Comparison of ENCODE assay signal across 16 cellular contexts in the genomic region with DNA sequence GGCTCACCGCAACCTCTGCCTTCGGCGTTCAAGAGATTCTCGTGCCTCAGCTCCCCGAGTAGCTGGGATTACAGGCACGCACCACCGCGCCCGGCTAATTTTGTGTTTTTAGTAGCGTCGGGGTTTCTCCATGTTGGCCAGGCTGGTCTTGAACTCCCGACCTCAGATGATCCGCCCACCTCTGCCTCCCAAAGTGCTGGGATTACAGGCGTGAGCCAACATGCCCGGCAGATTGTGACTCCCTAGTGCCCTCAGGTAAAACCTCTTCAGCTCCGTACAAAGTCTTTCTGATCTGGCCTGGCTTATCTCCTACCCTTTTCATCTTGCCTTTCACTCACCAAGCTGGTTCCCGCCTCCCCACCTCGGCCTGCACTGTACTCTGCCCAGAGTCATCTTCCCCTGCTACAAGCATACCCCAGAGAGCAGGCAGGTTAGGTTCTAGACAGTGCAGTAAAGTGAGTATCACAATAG. TPM values are rescaled to one million over a fixed set of nuclear protein-coding genes. Genes with fewer than 3 reads are reported as not detected.
DNase-seq lines count a peak whose midpoint lies in the region; ATAC-seq, FAIRE-seq and TF ChIP-seq lines count a peak whose summit lies in the region.
"Had no signal": no experiment of that assay in that cellular context is flagged by ENCODE, and none has a peak within 500 bp of the region (broad histone marks: within the 10 kb centered on the region; RNA-seq: fewer than 3 reads in every experiment).

No MANE protein-coding gene starts in this region.

- 5% methylated on average over 18 of the region's 18 CpGs for whole genome bisulfite sequencing in HepG2 (ENCODE audit: low lambda C conversion rate)
- WGBS in upper lobe of left lung, 2 donors = 79 to 85% methylated on average over 18 of the region's 18 CpGs

- H3K27me3 ChIP-seq in duodenal mucosa (ENCODE audit: control insufficient read depth in 1 of 2, insufficient read depth in 2 of 2, low read length in 2 of 2) (no peaks in the 10 kb centered on the region), HepG2 (ENCODE audit: control insufficient read depth in 1 of 2, insufficient read depth in 2 of 2, low read length in 2 of 2) (no peaks in the 10 kb centered on the region), upper lobe of left lung (no peaks in the 10 kb centered on the region)
- H3K27me3 ChIP-seq: pancreas had no signal

- no peak for DNase-seq in Right ventricle myocardium superior
- no peak for DNase-seq in cardiac septum (ENCODE audit: low spot score)
- peak; percentile 91 for DNase-seq in HepG2 (ENCODE audit: low spot score)
- no peak for DNase-seq in cerebellar nuclear complex (lab: John Stamatoyannopoulos, UW)
- no peak for DNase-seq in T-helper 1 cell
- no peak for DNase-seq in upper lobe of left lung
- no peak for DNase-seq in NCI-H446 (lab: John Stamatoyannopoulos, UW)
- DNase-seq: activated CD4-positive, alpha-beta T cell treated with anti-CD3 and anti-CD28 coated beads, Interleukin-2, amount 50 U/mL, for 48 hours; activated naive CD4-positive, alpha-beta T cell treated with Interleukin-2 at 50 U/mL for 16 hours; erythroblast; NCI-H1048; NCI-H345; pancreas; T1000 had no signal

- H3K9ac ChIP-seq in duodenal mucosa (ENCODE audit: low read depth in 1 of 2, low read length in 2 of 2) (peak overlapping the region; percentile 25 to 44), HepG2 (ENCODE audit: insufficient read depth, low read depth, low read length) (peak overlapping the region; percentile 47)

- CTCF ChIA-PET in HepG2 (lab: Yijun Ruan, JAX; ENCODE audit: low intra/inter-chr PET ratio, low total read pairs) = no interaction called here

- no peak overlapping the region for H2AFZ ChIP-seq in HepG2 (ENCODE audit: low read length)

- H3K27ac ChIP-seq in duodenal mucosa (ENCODE audit: low read depth, low read length) (no peak overlapping the region), HepG2 (ENCODE audit: extremely low read length, insufficient read depth, low read length) (peak overlapping the region; percentile 76), upper lobe of left lung (no peak overlapping the region)
- H3K27ac ChIP-seq: pancreas had no signal

- POLR2A ChIA-PET in HepG2 (lab: Yijun Ruan, JAX) = interaction anchor here (0.9 to 2.1 kb wide), 4 partner anchors 13 to 111 kb away, joined by 4 to 8 read pairs (median 4); no protein-coding TSS in a partner anchor

- no peaks in the 10 kb centered on the region for H3K36me3 ChIP-seq in duodenal mucosa (ENCODE audit: control insufficient read depth in 1 of 2, insufficient read depth in 2 of 2, low read length in 2 of 2)
- H3K36me3 ChIP-seq in HepG2 (replicated peaks in 1 of 2; ENCODE audit: control insufficient read depth in 1 of 2, insufficient read depth in 2 of 2, low read length in 2 of 2) = no peaks in the 10 kb centered on the region
- no peaks in the 10 kb centered on the region for H3K36me3 ChIP-seq in upper lobe of left lung
- H3K36me3 ChIP-seq: pancreas had no signal

- no peak for TF ChIP-seq RAD21 in HepG2 (CRISPR knock-in tag; IDR thresholded peaks at IDR 0.05)

- ATAC-seq in Right ventricle myocardium superior (ENCODE audit: poor library complexity) (peak; percentile 8), HepG2 (peak; percentile 93), upper lobe of left lung (ENCODE audit: low FRiP score in 2 of 2) (no peak)
- ATAC-seq: Panc1 had no signal

- peaks cover 8% of the 10 kb centered on the region for H4K20me1 ChIP-seq in HepG2 (ENCODE audit: insufficient read depth, low read length)

- H3K4me3 ChIP-seq in duodenal mucosa (ENCODE audit: low read depth in 1 of 2, low read length in 2 of 2) = peak overlapping the region; percentile 11 to 51
- peak overlapping the region in 2 of 3 experiments; percentile 10 to 43; a peak in 2 of 6 replicates for H3K4me3 ChIP-seq in HepG2 (replicated peaks in 1 of 3; ENCODE audit: insufficient read depth in 1 of 3, low read depth in 2 of 3, low read length in 3 of 3)
- H3K4me3 ChIP-seq in upper lobe of left lung = no peak overlapping the region
- H3K4me3 ChIP-seq: pancreas had no signal

- TF ChIP-seq CTCF in HepG2 (CRISPR knock-in tag; IDR thresholded peaks at IDR 0.05) = 0 out of 2 replicates have a peak, but pooled peaks have one; percentile 21
- no peak for TF ChIP-seq CTCF in upper lobe of left lung (IDR thresholded peaks at IDR 0.05)

- in situ Hi-C loops in HepG2 (cut with HindIII; ENCODE audit: extremely low pct_ligation_motif_present, low pct_unique_long_range_greater_than_20kb) = no loop called here

- no peaks in the 10 kb centered on the region for H3K9me3 ChIP-seq in duodenal mucosa (ENCODE audit: control insufficient read depth in 1 of 2, low read length in 2 of 2)
- H3K9me3 ChIP-seq in HepG2 (ENCODE audit: low read length) = no peaks in the 10 kb centered on the region
- H3K9me3 ChIP-seq in upper lobe of left lung = no peaks in the 10 kb centered on the region
- H3K9me3 ChIP-seq: pancreas had no signal

- peak overlapping the region; percentile 58 for H3K4me2 ChIP-seq in HepG2 (ENCODE audit: low read depth, low read length)

- H3K79me2 ChIP-seq in HepG2 (ENCODE audit: insufficient read depth, low read length) = peaks cover 21% of the 10 kb centered on the region

- BruUV-seq in HepG2 (replicated peaks; lab: Mats Ljungman, UMichigan) = no TSS peak

- intact Hi-C loops in Right ventricle myocardium superior (cut with DNase I) = loop anchor here (5.0 kb wide), 1 partner anchor 38 kb away; no protein-coding TSS in a partner anchor
- intact Hi-C loops in cardiac septum (cut with DNase I) = no loop called here
- intact Hi-C loops in HepG2 (cut with micrococcal nuclease; ENCODE audit: unreplicated experiment) = no loop called here

- peaks cover 38 to 48% of the 10 kb centered on the region in 2 donors for H3K4me1 ChIP-seq in duodenal mucosa (ENCODE audit: control insufficient read depth in 1 of 2, insufficient read depth in 2 of 2, low read length in 2 of 2)
- peaks cover 57% of the 10 kb centered on the region for H3K4me1 ChIP-seq in HepG2 (ENCODE audit: insufficient read depth, low read length)
- H3K4me1 ChIP-seq in upper lobe of left lung = peaks cover 5 to 46% (median 10%) of the 10 kb centered on the region in 4 donors
- H3K4me1 ChIP-seq: pancreas had no signal

- peak in 1 of 2 experiments; percentile 43; a peak in 1 of 4 replicates for TF ChIP-seq EP300 in HepG2 (IDR thresholded peaks at IDR 0.05; ENCODE audit: low read depth in 2 of 2, low read length in 2 of 2)
- peak; percentile 40; the same call in 1 of the 2 replicates for TF ChIP-seq EP300 in HepG2 (CRISPR knock-in tag; IDR thresholded peaks at IDR 0.05; ENCODE audit: borderline replicate concordance)
- TF ChIP-seq EP300 in upper lobe of left lung (IDR thresholded peaks at IDR 0.05) = no peak

- peak; percentile 95 for FAIRE-seq in HepG2 (lab: Jason Lieb, UNC)
- FAIRE-seq: pancreas had no signal

- no peak for TF ChIP-seq POLR2A in HepG2 (IDR thresholded peaks at IDR 0.05; ENCODE audit: insufficient read depth in 1 of 2, low read depth in 2 of 2, low read length in 2 of 2)
- TF ChIP-seq POLR2A in upper lobe of left lung (IDR thresholded peaks at IDR 0.05) = no peak

RNA-seq across cellular contexts. Expression of a gene that starts 15.0 kb away (rescaled TPM):
- total RNA-seq in Right ventricle myocardium superior (7.2 TPM), cardiac septum (9.3 TPM), HepG2 (2016; rRNA removed; fragmentation: Illumina TruSeq; extraction: Trizol) (0.71 and 1.6 TPM in 2 replicates), upper lobe of left lung (10 to 100 TPM in 4 of 6 donors, 1 to 10 TPM in 2; 5.0 to 66.1 (median 15.2) TPM)
- total RNA-seq in HepG2 (2016; cell fraction: cytosol; rRNA removed; fragmentation: Illumina TruSeq; extraction: Trizol; ENCODE audit: low read depth) = 0.53 and 1.5 TPM in 2 replicates
- total RNA-seq in HepG2 (2016; cell fraction: insoluble cytoplasmic fraction; rRNA removed; fragmentation: Illumina TruSeq; extraction: Trizol) = 0.74 and 2.4 TPM in 2 replicates
- 1.6 and 3.0 TPM in 2 replicates for total RNA-seq in HepG2 (2016; cell fraction: membrane; rRNA removed; fragmentation: Illumina TruSeq; extraction: Trizol)
- total RNA-seq in HepG2 (2016; cell fraction: nucleus; rRNA removed; fragmentation: Illumina TruSeq; extraction: Trizol) = 1.6 and 2.1 TPM in 2 replicates
- 0.55 and 0.56 TPM in 2 replicates for polyA plus RNA-seq in HepG2 (2011; rRNA removed)
- 0.27 and 0.38 TPM in 2 replicates for polyA plus RNA-seq in HepG2 (2011; cell fraction: cytosol; rRNA removed)
- 3.6 and 3.7 TPM in 2 replicates for polyA plus RNA-seq in HepG2 (2011; cell fraction: nucleus; rRNA removed)
- polyA plus RNA-seq in HepG2 (2012) = 2.4 and 4.0 TPM in 2 replicates
- 0.26 and 0.28 TPM in 2 replicates for polyA plus RNA-seq in HepG2 (2016; cell fraction: cytosol; fragmentation: Illumina TruSeq; extraction: Trizol; ENCODE audit: low read depth)
- 2.0 and 2.8 TPM in 2 replicates for polyA plus RNA-seq in HepG2 (2016; cell fraction: insoluble cytoplasmic fraction; fragmentation: Illumina TruSeq; extraction: Trizol; ENCODE audit: low read depth)
- polyA plus RNA-seq in HepG2 (2016; cell fraction: membrane; fragmentation: Illumina TruSeq; extraction: Trizol; ENCODE audit: low read depth) = 0.53 and 0.64 TPM in 2 replicates
- 10.6 and 11.0 TPM in 2 replicates for polyA plus RNA-seq in HepG2 (2016; cell fraction: nucleus; fragmentation: Illumina TruSeq; extraction: Trizol; ENCODE audit: insufficient read depth, low read depth)
- polyA minus RNA-seq in HepG2 (2011; rRNA and poly(A)+ RNA removed; ENCODE audit: low replicate concordance) = 3.3 and 3.8 TPM in 2 replicates
- 1.1 and 1.7 TPM in 2 replicates for polyA minus RNA-seq in HepG2 (2011; cell fraction: cytosol; rRNA and poly(A)+ RNA removed)
- polyA minus RNA-seq in HepG2 (2011; cell fraction: nucleus; rRNA and poly(A)+ RNA removed) = 4.5 and 4.6 TPM in 2 replicates

RNA-seq across cellular contexts. Expression of a gene that starts 51.0 kb away (rescaled TPM):
- total RNA-seq in Right ventricle myocardium superior (0.35 TPM), cardiac septum (1.2 TPM), HepG2 (2016; rRNA removed; fragmentation: Illumina TruSeq; extraction: Trizol) (0.04 TPM in 1 of 2 replicates, not detected in the other), upper lobe of left lung (1 to 10 TPM in 1 of 6 donors, under 1 TPM in 5; 0.20 to 2.1 (median 0.42) TPM)
- not detected in 2 replicates for total RNA-seq in HepG2 (2016; cell fraction: cytosol; rRNA removed; fragmentation: Illumina TruSeq; extraction: Trizol; ENCODE audit: low read depth)
- not detected in 2 replicates for total RNA-seq in HepG2 (2016; cell fraction: insoluble cytoplasmic fraction; rRNA removed; fragmentation: Illumina TruSeq; extraction: Trizol)
- total RNA-seq in HepG2 (2016; cell fraction: membrane; rRNA removed; fragmentation: Illumina TruSeq; extraction: Trizol) = 0.09 TPM in 1 of 2 replicates, not detected in the other
- total RNA-seq in HepG2 (2016; cell fraction: nucleus; rRNA removed; fragmentation: Illumina TruSeq; extraction: Trizol) = not detected in 2 replicates
- 0.03 and 0.08 TPM in 2 replicates for polyA plus RNA-seq in HepG2 (2011; rRNA removed)
- polyA plus RNA-seq in HepG2 (2011; cell fraction: cytosol; rRNA removed) = 0.07 and 0.08 TPM in 2 replicates
- not detected in 2 replicates for polyA plus RNA-seq in HepG2 (2011; cell fraction: nucleus; rRNA removed)
- polyA plus RNA-seq in HepG2 (2012) = 0.17 TPM in 1 of 2 replicates, not detected in the other
- polyA plus RNA-seq in HepG2 (2016; cell fraction: cytosol; fragmentation: Illumina TruSeq; extraction: Trizol; ENCODE audit: low read depth) = 0.05 TPM in 1 of 2 replicates, not detected in the other
- not detected in 2 replicates for polyA plus RNA-seq in HepG2 (2016; cell fraction: insoluble cytoplasmic fraction; fragmentation: Illumina TruSeq; extraction: Trizol; ENCODE audit: low read depth)
- not detected in 2 replicates for polyA plus RNA-seq in HepG2 (2016; cell fraction: membrane; fragmentation: Illumina TruSeq; extraction: Trizol; ENCODE audit: low read depth)
- not detected in 2 replicates for polyA plus RNA-seq in HepG2 (2016; cell fraction: nucleus; fragmentation: Illumina TruSeq; extraction: Trizol; ENCODE audit: insufficient read depth, low read depth)
- polyA minus RNA-seq in HepG2 (2011; rRNA and poly(A)+ RNA removed; ENCODE audit: low replicate concordance) = not detected in 2 replicates
- not detected in 2 replicates for polyA minus RNA-seq in HepG2 (2011; cell fraction: cytosol; rRNA and poly(A)+ RNA removed)
- not detected in 2 replicates for polyA minus RNA-seq in HepG2 (2011; cell fraction: nucleus; rRNA and poly(A)+ RNA removed)

Comparison
In these comparisons a context has a peak if more than half of its experiments do, and no peak if none do; other contexts are left out.
1. ATAC-seq: peak in Right ventricle myocardium superior (single experiment) and HepG2 (single experiment); none in upper lobe of left lung (0 of 2).
2. H3K4me3 ChIP-seq: peak in duodenal mucosa (2 of 2) and HepG2 (2 of 3); none in upper lobe of left lung (0 of 4).